ENCODE assay signal across 8 cellular contexts in genomic region chr18:8609711-8610441, GRCh38. TPM values are rescaled to one million over a fixed set of nuclear protein-coding genes. Genes with fewer than 3 reads are reported as not detected.
DNase-seq lines count a peak whose midpoint lies in the region; ATAC-seq, FAIRE-seq and TF ChIP-seq lines count a peak whose summit lies in the region.

No MANE protein-coding gene starts in this region.

- WGBS in small intestine, 3 donors: 0 to 1% (median 0%) methylated on average over 52 to 66 of the region's 66 CpGs

- H3K27ac Mint-ChIP-seq in activated naive CD4-positive, alpha-beta T cell treated with anti-CD3 and anti-CD28 coated beads, Interleukin-2, amount 50 U/mL, for 24 hours: peak overlapping the region; percentile 89

- no peaks in the 10 kb centered on the region for H3K9me3 ChIP-seq in DND-41 (ENCODE audit: insufficient read depth, low read length, severe bottlenecking)
- no peaks in the 10 kb centered on the region for H3K9me3 ChIP-seq in MG63
- H3K9me3 ChIP-seq in small intestine (ENCODE audit: control insufficient read depth, low read depth): no peaks in the 10 kb centered on the region

- H3K27ac ChIP-seq in DND-41 (ENCODE audit: low read length) (peak overlapping the region; percentile 51), small intestine (ENCODE audit: low read depth in 1 of 2, low read length in 1 of 2) (peak overlapping the region in 1 of 2 donors; percentile 80)

- H3K4me1 ChIP-seq in DND-41 (ENCODE audit: insufficient read depth, low read length): peaks cover 29% of the 10 kb centered on the region
- peaks cover 4 to 9% of the 10 kb centered on the region in 2 donors for H3K4me1 ChIP-seq in small intestine (ENCODE audit: control insufficient read depth in 2 of 2, insufficient read depth in 1 of 2, low read depth in 1 of 2, low read length in 1 of 2)

- H3K4me3 Mint-ChIP-seq in activated naive CD4-positive, alpha-beta T cell treated with anti-CD3 and anti-CD28 coated beads, Interleukin-2, amount 50 U/mL, for 24 hours: peak overlapping the region; percentile 96

- peaks cover 2% of the 10 kb centered on the region for H3K27me3 Mint-ChIP-seq in activated naive CD4-positive, alpha-beta T cell treated with anti-CD3 and anti-CD28 coated beads, Interleukin-2, amount 50 U/mL, for 24 hours

- DNase-seq in DND-41: peak; percentile 25
- DNase-seq in MG63: peak; percentile 7
- peak; percentile 19 for DNase-seq in small intestine
- no peak for DNase-seq in AG08395 (ENCODE audit: low spot score)

- peaks cover 58% of the 10 kb centered on the region for H3K4me1 Mint-ChIP-seq in activated naive CD4-positive, alpha-beta T cell treated with anti-CD3 and anti-CD28 coated beads, Interleukin-2, amount 50 U/mL, for 24 hours

- H3K4me3 ChIP-seq in DND-41 (ENCODE audit: low read depth in 1 of 2, low read length in 2 of 2): peak overlapping the region; percentile 84 to 91; a peak in 3 of 4 replicates
- peak overlapping the region; percentile 79 for H3K4me3 ChIP-seq in MG63
- H3K4me3 ChIP-seq in iPS-11a (ENCODE audit: low read depth, low read length): peak overlapping the region; percentile 73
- H3K4me3 ChIP-seq in small intestine (ENCODE audit: low read depth in 1 of 2, low read length in 2 of 2): peak overlapping the region; percentile 98 to 99

- H3K9me3 Mint-ChIP-seq in activated naive CD4-positive, alpha-beta T cell treated with anti-CD3 and anti-CD28 coated beads, Interleukin-2, amount 50 U/mL, for 24 hours: no peaks in the 10 kb centered on the region

- peaks cover 53% of the 10 kb centered on the region for H3K79me2 ChIP-seq in DND-41 (ENCODE audit: insufficient read depth, low read length)

- peak overlapping the region; percentile 94 for H3K9ac ChIP-seq in DND-41 (ENCODE audit: low read depth, low read length)

- H3K36me3 ChIP-seq in DND-41 (ENCODE audit: insufficient read depth, low read length) (peaks cover 11% of the 10 kb centered on the region), MG63 (peaks cover 12% of the 10 kb centered on the region), small intestine (ENCODE audit: control insufficient read depth in 2 of 2, insufficient read depth in 2 of 2, low read length in 2 of 2) (no peaks in the 10 kb centered on the region)

- TF ChIP-seq CTCF in DND-41 (IDR thresholded peaks at IDR 0.05; ENCODE audit: borderline replicate concordance, extremely low read depth, low read length, poor library complexity, severe bottlenecking): no peak

- ATAC-seq in DND-41 (ENCODE audit: insufficient read depth, low read depth): peak; percentile 45
- ATAC-seq in GM21737 (IDR thresholded peaks at IDR 0.05; ENCODE audit: unreplicated experiment): peak; percentile 11
- ATAC-seq in GM18858 (IDR thresholded peaks at IDR 0.05; ENCODE audit: unreplicated experiment): no peak

- H3K4me2 ChIP-seq in DND-41 (ENCODE audit: insufficient read depth, low read length): peak overlapping the region; percentile 75

- peaks cover 44% of the 10 kb centered on the region for H4K20me1 ChIP-seq in DND-41 (ENCODE audit: insufficient read depth, low read length)

- H2AFZ ChIP-seq in DND-41 (ENCODE audit: low read depth, low read length): peak overlapping the region; percentile 75

- H3K36me3 Mint-ChIP-seq in activated naive CD4-positive, alpha-beta T cell treated with anti-CD3 and anti-CD28 coated beads, Interleukin-2, amount 50 U/mL, for 24 hours: peaks cover 6% of the 10 kb centered on the region

- H3K27me3 ChIP-seq in DND-41 (ENCODE audit: insufficient read depth, low read length, poor library complexity) (no peaks in the 10 kb centered on the region), MG63 (no peaks in the 10 kb centered on the region), small intestine (ENCODE audit: control insufficient read depth in 2 of 2, insufficient read depth in 2 of 2, low read length in 2 of 2) (no peaks in the 10 kb centered on the region)

- FAIRE-seq in small intestine (lab: Jason Lieb, UNC): no peak

RNA-seq across cellular contexts. Expression of gene RAB12, which starts 0.6 kb away (rescaled TPM):
- total RNA-seq in MG63 (2014; rRNA removed; shearing (Covaris generic); ENCODE audit: low replicate concordance): 79.5 and 111 TPM in 2 replicates
- polyA plus RNA-seq in small intestine: 10 to 100 TPM in 2 of 3 donors, 1 to 10 TPM in 1; 8.9 to 17.7 (median 12.4) TPM
